9 cellular contexts compared by ENCODE assay signal in genomic region chr1:204080163-204080903, GRCh38. TPM values are rescaled to one million over a fixed set of nuclear protein-coding genes. Genes with fewer than 3 reads are reported as not detected.
A peak's percentile ranks its signal among the peaks of the same experiment; 100 is the strongest.
DNase-seq lines count a peak whose midpoint lies in the region; ATAC-seq and TF ChIP-seq lines count a peak whose summit lies in the region.
"Had no signal": no experiment of that assay in that cellular context is flagged by ENCODE, and none has a peak within 500 bp of the region (broad histone marks: within the 10 kb centered on the region; RNA-seq: fewer than 3 reads in every experiment).

No MANE protein-coding gene starts in this region.

- peaks cover 85% of the 10 kb centered on the region for H3K4me1 Mint-ChIP-seq in nephron

- H3K4me1 ChIP-seq in Panc1 (ENCODE audit: control insufficient read depth, insufficient read depth, low read length): peaks cover 84% of the 10 kb centered on the region

- H3K9me3 ChIP-seq in Panc1 (ENCODE audit: control insufficient read depth, insufficient read depth, low read depth, low read length): no peaks in the 10 kb centered on the region

- H3K27me3 Mint-ChIP-seq in nephron (ENCODE audit: low read depth): peaks cover 5% of the 10 kb centered on the region

- peak overlapping the region; percentile 90 to 98 (median 94) for H3K27ac Mint-ChIP-seq in nephron
- H3K27ac Mint-ChIP-seq: T-helper 1 cell treated with Interleukin-12 subunit alpha and Interleukin-12 subunit beta and Interleukin-4 antibody, amounts not matched to agents 30 μg/mL and 1 μg/mL, for 36 hours had no signal

- in situ Hi-C loops in Panc1 (cut with HindIII; ENCODE audit: low pct_unique_long_range_greater_than_20kb, low sequenced_read_pairs): no loop called here

- POLR2A ChIA-PET in Panc1 (lab: Charles Lee): interaction anchor here (0.6 kb wide), 1 partner anchor 19 kb away, joined by 7 read pairs; no protein-coding TSS in a partner anchor

- no peaks in the 10 kb centered on the region for H3K36me3 Mint-ChIP-seq in nephron (ENCODE audit: low read depth)

- H3K27ac ChIP-seq in Panc1 (ENCODE audit: low read length): peak overlapping the region; percentile 75

- H3K4me3 Mint-ChIP-seq in nephron: peak overlapping the region; percentile 29 to 60 (median 55)
- H3K4me3 Mint-ChIP-seq: T-helper 1 cell treated with Interleukin-12 subunit alpha and Interleukin-12 subunit beta and Interleukin-4 antibody, amounts not matched to agents 30 μg/mL and 1 μg/mL, for 36 hours had no signal

- ATAC-seq in Panc1 (peak; percentile 73), HG02973 (IDR thresholded peaks at IDR 0.05; ENCODE audit: unreplicated experiment) (no peak), HG02763 (IDR thresholded peaks at IDR 0.05; ENCODE audit: unreplicated experiment) (no peak), HG02938 (IDR thresholded peaks at IDR 0.05; ENCODE audit: unreplicated experiment) (no peak), GM21381 (IDR thresholded peaks at IDR 0.05; ENCODE audit: unreplicated experiment) (no peak)

- no peaks in the 10 kb centered on the region for H3K9me3 Mint-ChIP-seq in nephron
- H3K9me3 Mint-ChIP-seq: T-helper 1 cell treated with Interleukin-12 subunit alpha and Interleukin-12 subunit beta and Interleukin-4 antibody, amounts not matched to agents 30 μg/mL and 1 μg/mL, for 36 hours had no signal

- BruUV-seq in Panc1 (replicated peaks; lab: Mats Ljungman, UMichigan): no TSS peak

- no peaks in the 10 kb centered on the region for H3K27me3 ChIP-seq in Panc1 (ENCODE audit: control insufficient read depth, insufficient read depth, low read length)

- no peak for TF ChIP-seq CTCF in Panc1 (IDR thresholded peaks at IDR 0.05)
- no peak for TF ChIP-seq CTCF in fibroblast of mammary gland (conservative IDR thresholded peaks at IDR 0.05; ENCODE audit: control insufficient read depth, insufficient read depth, low read depth, low read length)
- no peak for TF ChIP-seq CTCF in nephron (IDR thresholded peaks at IDR 0.05; ENCODE audit: unreplicated experiment in 3 of 3)

- no peaks in the 10 kb centered on the region for H3K36me3 ChIP-seq in Panc1 (ENCODE audit: control insufficient read depth, insufficient read depth, low read length)

- DNase-seq in HT-29 (ENCODE audit: low spot score) (peak; percentile 88), Panc1 (ENCODE audit: low read depth, low spot score) (no peak), fibroblast of mammary gland (ENCODE audit: low read depth) (peak; percentile 84)

- CTCF ChIA-PET in Panc1 (lab: Charles Lee): interaction anchor here (1.0 kb wide), 1 partner anchor 209 kb away, joined by 3 read pairs; no protein-coding TSS in a partner anchor

- 0 out of 4 replicates have a peak overlapping the region, but pooled peaks of 1 of the 2 experiments have one; percentile 19 for H3K4me3 ChIP-seq in Panc1 (ENCODE audit: low read depth in 2 of 2, low read length in 2 of 2)
- H3K4me3 ChIP-seq in fibroblast of mammary gland (ENCODE audit: control insufficient read depth, low read depth, low read length): no peak overlapping the region

- intact Hi-C loops in Panc1 (cut with micrococcal nuclease; ENCODE audit: unreplicated experiment): no loop called here

RNA-seq across cellular contexts. Expression of gene SOX13, which starts 7.4 kb away (rescaled TPM):
- total RNA-seq in HT-29 (2014; rRNA removed; shearing (Covaris generic)): 28.7 and 32.8 TPM in 2 replicates
- 53.0 TPM for total RNA-seq in Panc1 (2021; ENCODE audit: unreplicated experiment)
- 60.8 TPM for polyA plus RNA-seq in Panc1 (2012; ENCODE audit: insufficient read length)
